Comparison of ENCODE assay signal across 8 cellular contexts in genomic region chr5:97534166-97534565, GRCh38.
DNase-seq lines count a peak whose midpoint lies in the region; ATAC-seq, FAIRE-seq and TF ChIP-seq lines count a peak whose summit lies in the region.

No MANE protein-coding gene starts in this region.

- H3K4me3 ChIP-seq in PC-3 (ENCODE audit: low read length) (no peak overlapping the region), mucosa of descending colon (no peak overlapping the region)

- CTCF ChIA-PET in PC-3 (lab: Charles Lee): interaction anchor here (0.5 to 1.5 kb wide), 6 partner anchors 73 to 522 kb away, joined by 3 to 17 read pairs (median 3); no protein-coding TSS in a partner anchor
- CTCF ChIA-PET in activated CD8-positive, alpha-beta memory T cell treated with anti-CD3 and anti-CD28 coated beads, Interleukin-2, amount 10 ng/mL, durations not matched to agents 7 days and 5 days (lab: Charles Lee): interaction anchor here (0.9 to 1.3 kb wide), 3 partner anchors 39 to 1235 kb away, joined by 3 to 11 read pairs (median 4); no protein-coding TSS in a partner anchor

- H3K4me1 Mint-ChIP-seq in activated CD8-positive, alpha-beta memory T cell treated with anti-CD3 and anti-CD28 coated beads, Interleukin-2, amount 10 ng/mL, durations not matched to agents 7 days and 5 days: no peaks in the 10 kb centered on the region

- H3K4me2 ChIP-seq in PC-3 (ENCODE audit: low read length): peak overlapping the region; percentile 26

- H3K9me3 ChIP-seq in PC-3 (ENCODE audit: low read length): no peaks in the 10 kb centered on the region
- H3K9me3 ChIP-seq in mucosa of descending colon: no peaks in the 10 kb centered on the region

- no peaks in the 10 kb centered on the region for H3K79me2 ChIP-seq in PC-3 (ENCODE audit: low read length)

- peak overlapping the region; percentile 26 for H3K27ac ChIP-seq in PC-3 (ENCODE audit: low read length)

- no peak overlapping the region for H3K9ac ChIP-seq in PC-3 (ENCODE audit: low read length)

- H3K36me3 ChIP-seq in PC-3 (ENCODE audit: low read depth, low read length) (no peaks in the 10 kb centered on the region), mucosa of descending colon (ENCODE audit: low read depth) (no peaks in the 10 kb centered on the region)

- no peak overlapping the region for H2AFZ ChIP-seq in PC-3 (ENCODE audit: low read length)

- no peaks in the 10 kb centered on the region for H3K27me3 Mint-ChIP-seq in activated CD8-positive, alpha-beta memory T cell treated with anti-CD3 and anti-CD28 coated beads, Interleukin-2, amount 10 ng/mL, durations not matched to agents 7 days and 5 days

- no peaks in the 10 kb centered on the region for H3F3A ChIP-seq in PC-3 (ENCODE audit: low read length, unreplicated experiment)

- ATAC-seq in GM19395 (IDR thresholded peaks at IDR 0.05; ENCODE audit: unreplicated experiment): peak; percentile 80
- peak; percentile 66 for ATAC-seq in HG03196 (IDR thresholded peaks at IDR 0.05; ENCODE audit: unreplicated experiment)
- ATAC-seq in PC-3: peak; percentile 92
- peak; percentile 95 for ATAC-seq in mucosa of descending colon
- ATAC-seq in activated CD8-positive, alpha-beta memory T cell treated with anti-CD3 and anti-CD28 coated beads, Interleukin-2, amount 10 ng/mL, durations not matched to agents 7 days and 5 days: no peak

- H4K20me1 ChIP-seq in PC-3 (ENCODE audit: low read length): no peaks in the 10 kb centered on the region

- H3K4me1 ChIP-seq in PC-3 (ENCODE audit: insufficient read depth, low read length) (peaks cover 10% of the 10 kb centered on the region), mucosa of descending colon (ENCODE audit: low read depth) (no peaks in the 10 kb centered on the region)

- no peak overlapping the region for H3K4me3 Mint-ChIP-seq in activated CD8-positive, alpha-beta memory T cell treated with anti-CD3 and anti-CD28 coated beads, Interleukin-2, amount 10 ng/mL, durations not matched to agents 7 days and 5 days

- peak; percentile 91 for DNase-seq in EH (ENCODE audit: low read depth)
- DNase-seq in PC-3: peak; percentile 88
- peak in 1 of 3 donors; percentile 74 for DNase-seq in mucosa of descending colon
- DNase-seq in NCI-H2171 treated with DMSO at 0.1 percent for 48 hours (lab: John Stamatoyannopoulos, UW): no peak
- DNase-seq in activated CD8-positive, alpha-beta memory T cell treated with anti-CD3 and anti-CD28 coated beads, Interleukin-2, amount 10 ng/mL, durations not matched to agents 7 days and 5 days: no peak

- no peaks in the 10 kb centered on the region for H3K36me3 Mint-ChIP-seq in activated CD8-positive, alpha-beta memory T cell treated with anti-CD3 and anti-CD28 coated beads, Interleukin-2, amount 10 ng/mL, durations not matched to agents 7 days and 5 days

- no peaks in the 10 kb centered on the region for H3K9me3 Mint-ChIP-seq in activated CD8-positive, alpha-beta memory T cell treated with anti-CD3 and anti-CD28 coated beads, Interleukin-2, amount 10 ng/mL, durations not matched to agents 7 days and 5 days (ENCODE audit: low read depth)

- BruUV-seq in PC-3 (replicated peaks; lab: Mats Ljungman, UMichigan): no TSS peak

- intact Hi-C loops in PC-3 (cut with micrococcal nuclease) (loop anchor here (1.0 to 10.0 kb wide), 8 partner anchors 105 to 1238 kb away; partner anchors contain the start of genes RGMB and RIOK2), mucosa of descending colon (cut with DNase I, micrococcal nuclease) (no loop called here)

- no peak overlapping the region for H3K27ac Mint-ChIP-seq in activated CD8-positive, alpha-beta memory T cell treated with anti-CD3 and anti-CD28 coated beads, Interleukin-2, amount 10 ng/mL, durations not matched to agents 7 days and 5 days

- FAIRE-seq in endometrium (lab: Jason Lieb, UNC): peak; percentile 64

- POLR2A ChIA-PET in PC-3 (lab: Charles Lee; ENCODE audit: unreplicated experiment): interaction anchor here (0.7 kb wide), 2 partner anchors 282 to 748 kb away, joined by 3 to 10 read pairs; no protein-coding TSS in a partner anchor

- no peaks in the 10 kb centered on the region for H3K27me3 ChIP-seq in PC-3 (ENCODE audit: low read length)

- no peaks in the 10 kb centered on the region for H3K9me2 ChIP-seq in PC-3 (replicated peaks; ENCODE audit: low read length)

- TF ChIP-seq CTCF in PC-3 (conservative IDR thresholded peaks at IDR 0.05; ENCODE audit: low read depth, low read length): peak; percentile 82
- TF ChIP-seq CTCF in mucosa of descending colon (IDR thresholded peaks at IDR 0.05): peak; percentile 18

Comparison
In these comparisons a context has a peak if more than half of its experiments do, and no peak if none do; other contexts are left out.
1. DNase-seq: peak in EH (single experiment) and PC-3 (single experiment); none in NCI-H2171 treated with DMSO at 0.1 percent for 48 hours (single experiment) and activated CD8-positive, alpha-beta memory T cell treated with anti-CD3 and anti-CD28 coated beads, Interleukin-2, amount 10 ng/mL, durations not matched to agents 7 days and 5 days (single experiment).